9 cellular contexts compared by ENCODE assay signal in genomic region chr1:110630770-110631663, GRCh38. TPM values are rescaled to one million over a fixed set of nuclear protein-coding genes. Genes with fewer than 3 reads are reported as not detected.
A peak's percentile ranks its signal among the peaks of the same experiment; 100 is the strongest.
DNase-seq lines count a peak whose midpoint lies in the region; ATAC-seq and TF ChIP-seq lines count a peak whose summit lies in the region.
"Had no signal": no experiment of that assay in that cellular context is flagged by ENCODE, and none has a peak within 500 bp of the region (broad histone marks: within the 10 kb centered on the region; RNA-seq: fewer than 3 reads in every experiment).

No MANE protein-coding gene starts in this region.

- POLR2A ChIA-PET in IMR-90 (lab: Charles Lee; ENCODE audit: unreplicated experiment), result no interaction called here
- POLR2A ChIA-PET in OCI-LY7 (lab: Charles Lee), result interaction anchor here (0.7 to 1.3 kb wide), 6 partner anchors 15 to 155 kb away, joined by 3 to 6 read pairs (median 3); no protein-coding TSS in a partner anchor

- peak; percentile 65 for TF ChIP-seq RAD21 in IMR-90 (IDR thresholded peaks at IDR 0.05; ENCODE audit: low read length)

- no peak overlapping the region for H2BK120ac ChIP-seq in IMR-90 (ENCODE audit: low read depth, low read length)

- peaks cover 3% of the 10 kb centered on the region; the same call in 1 of the 2 replicates for H3K4me1 ChIP-seq in IMR-90 (ENCODE audit: control insufficient read depth, insufficient read depth, low read length)
- peaks cover 79% of the 10 kb centered on the region for H3K4me1 ChIP-seq in OCI-LY7 (ENCODE audit: insufficient read depth, low read length, poor library complexity, severe bottlenecking)
- peaks cover 0 to 13% of the 10 kb centered on the region in 2 experiments for H3K4me1 ChIP-seq in neutrophil (ENCODE audit: control insufficient read depth in 1 of 2, insufficient read depth in 1 of 2, low read depth in 1 of 2, low read length in 1 of 2)
- peaks cover 57% of the 10 kb centered on the region for H3K4me1 ChIP-seq in thymus (ENCODE audit: control insufficient read depth, insufficient read depth, low read length)

- BruUV-seq in IMR-90 (replicated peaks; lab: Mats Ljungman, UMichigan) (no TSS peak), OCI-LY7 (replicated peaks; lab: Mats Ljungman, UMichigan) (no TSS peak)

- no peaks in the 10 kb centered on the region for H3K79me1 ChIP-seq in IMR-90 (ENCODE audit: low read depth in 1 of 2, low read length in 2 of 2)

- H3K56ac ChIP-seq in IMR-90 (ENCODE audit: extremely low read depth, insufficient read depth, low read length), result no peak overlapping the region

- H2BK20ac ChIP-seq in IMR-90 (ENCODE audit: low read depth, low read length), result no peak overlapping the region

- no peak overlapping the region for H4K5ac ChIP-seq in IMR-90 (ENCODE audit: low read depth, low read length)

- H3K18ac ChIP-seq in IMR-90 (ENCODE audit: low read depth, low read length), result no peak overlapping the region

- H3K4ac ChIP-seq in IMR-90 (ENCODE audit: low read depth, low read length), result no peak overlapping the region

- H3K27ac ChIP-seq in IMR-90 (ENCODE audit: insufficient read depth, low read length) (no peak overlapping the region), OCI-LY7 (ENCODE audit: low read depth, low read length, poor library complexity, severe bottlenecking) (peak overlapping the region; percentile 86), neutrophil (no peak overlapping the region), thymus (ENCODE audit: low read depth) (peak overlapping the region; percentile 93)

- in situ Hi-C loops in IMR-90 (cut with MboI; ENCODE audit: low sequenced_read_pairs), result loop anchor here (5.0 kb wide), 1 partner anchor 136 kb away; no protein-coding TSS in a partner anchor

- ATAC-seq in GM21529 (IDR thresholded peaks at IDR 0.05; ENCODE audit: unreplicated experiment) (peak; percentile 57), IMR-90 (ENCODE audit: low read depth) (peak; percentile 96)

- no peak overlapping the region for H4K8ac ChIP-seq in IMR-90 (ENCODE audit: low read depth in 2 of 2, low read length in 2 of 2)

- H3K9me3 ChIP-seq in IMR-90 (ENCODE audit: control insufficient read depth, insufficient read depth, low read length), result no peaks in the 10 kb centered on the region
- no peaks in the 10 kb centered on the region for H3K9me3 ChIP-seq in OCI-LY7 (ENCODE audit: low read length)
- no peaks in the 10 kb centered on the region for H3K9me3 ChIP-seq in neutrophil
- no peaks in the 10 kb centered on the region for H3K9me3 ChIP-seq in thymus (ENCODE audit: control insufficient read depth)

- no peak overlapping the region for H4K91ac ChIP-seq in IMR-90 (ENCODE audit: insufficient read depth, low read depth, low read length)

- H2AK9ac ChIP-seq in IMR-90 (replicated peaks; ENCODE audit: low read depth, low read length, poor library complexity), result no peak overlapping the region

- H3K14ac ChIP-seq in IMR-90 (replicated peaks; ENCODE audit: low read depth, low read length), result no peak overlapping the region

- no peak overlapping the region for H3K4me2 ChIP-seq in IMR-90 (ENCODE audit: low read depth, low read length)
- peak overlapping the region; percentile 74 for H3K4me2 ChIP-seq in OCI-LY7 (ENCODE audit: low read length)

- intact Hi-C loops in IMR-90 (cut with micrococcal nuclease), result loop anchor here (1.0 kb wide), 2 partner anchors 135 to 152 kb away; no protein-coding TSS in a partner anchor
- intact Hi-C loops in OCI-LY7 (cut with micrococcal nuclease; ENCODE audit: unreplicated experiment), result loop anchor here (1.0 to 10.0 kb wide), 7 partner anchors 12 to 1124 kb away; partner anchors contain the start of gene DDX20

- H4K20me1 ChIP-seq in IMR-90 (ENCODE audit: insufficient read depth, low read length) (no peaks in the 10 kb centered on the region), OCI-LY7 (ENCODE audit: insufficient read depth, low read length) (no peaks in the 10 kb centered on the region)

- peaks cover 10% of the 10 kb centered on the region for H3K27me3 ChIP-seq in IMR-90 (ENCODE audit: control insufficient read depth, insufficient read depth, low read length)
- H3K27me3 ChIP-seq in neutrophil, result peaks cover 4% of the 10 kb centered on the region
- H3K27me3 ChIP-seq in thymus (ENCODE audit: control insufficient read depth, insufficient read depth), result no peaks in the 10 kb centered on the region

- H3K4me3 ChIP-seq in IMR-90 (ENCODE audit: insufficient read depth, low read depth, low read length) (no peak overlapping the region), OCI-LY7 (ENCODE audit: low read depth, low read length, poor library complexity, severe bottlenecking) (peak overlapping the region; percentile 32), neutrophil (ENCODE audit: low read depth in 1 of 2, low read length in 1 of 2) (no peak overlapping the region), thymus (ENCODE audit: low read length) (peak overlapping the region; percentile 47)

- H2AFZ ChIP-seq in IMR-90 (replicated peaks; ENCODE audit: low read length, poor library complexity), result peak overlapping the region; percentile 25
- peak overlapping the region; percentile 49; the same call in 1 of the 2 replicates for H2AFZ ChIP-seq in OCI-LY7 (ENCODE audit: low read length)

- no peak for TF ChIP-seq POLR2A in IMR-90 (IDR thresholded peaks at IDR 0.05; ENCODE audit: low read depth, low read length)

- no peak overlapping the region for H2BK15ac ChIP-seq in IMR-90 (ENCODE audit: low read depth, low read length)

- dilution Hi-C loops in IMR-90 (cut with HindIII; ENCODE audit: low sequenced_read_pairs, unreplicated experiment), result no loop called here

- TF ChIP-seq CTCF in IMR-90 (conservative IDR thresholded peaks at IDR 0.05; ENCODE audit: low read depth, low read length) (peak; percentile 72), OCI-LY7 (conservative IDR thresholded peaks at IDR 0.05; ENCODE audit: low read length) (peak; percentile 92), neutrophil (IDR thresholded peaks at IDR 0.05) (peak; percentile 59)

- H3K9ac ChIP-seq in IMR-90 (ENCODE audit: low read depth, low read length), result no peak overlapping the region

- H3K36me3 ChIP-seq in IMR-90 (ENCODE audit: control insufficient read depth, insufficient read depth, low read length) (no peaks in the 10 kb centered on the region), OCI-LY7 (ENCODE audit: insufficient read depth, low read length) (no peaks in the 10 kb centered on the region), neutrophil (no peaks in the 10 kb centered on the region), thymus (ENCODE audit: control insufficient read depth, insufficient read depth) (no peaks in the 10 kb centered on the region)

- no peaks in the 10 kb centered on the region for H3K9me2 ChIP-seq in OCI-LY7 (ENCODE audit: insufficient read depth, low read length)

- no peak overlapping the region for H3K23ac ChIP-seq in IMR-90 (ENCODE audit: low read depth, low read length)

- no peak overlapping the region for H2AK5ac ChIP-seq in IMR-90 (ENCODE audit: low read depth, low read length)

- H3K9me1 ChIP-seq in IMR-90 (ENCODE audit: insufficient read depth, low read length), result no peaks in the 10 kb centered on the region

- CTCF ChIA-PET in IMR-90 (lab: Yijun Ruan, JAX), result no interaction called here
- CTCF ChIA-PET in OCI-LY7 (lab: Charles Lee; ENCODE audit: unreplicated experiment), result interaction anchor here (1.3 to 1.5 kb wide), 3 partner anchors 8 to 134 kb away, joined by 3 to 4 read pairs (median 4); no protein-coding TSS in a partner anchor

- 79% methylated on average over 4 of the region's 13 CpGs; no CpG with 5 or more reads in 1 of the 2 experiments for whole genome bisulfite sequencing in IMR-90 (ENCODE audit: extremely low coverage in 2 of 2, insufficient read length in 1 of 2), 2 experiments
- 14% methylated on average over 13 of the region's 13 CpGs for WGBS in thymus

- peak; percentile 51 for DNase-seq in DMS53 treated with DMSO at 0.1 percent for 48 hours (lab: John Stamatoyannopoulos, UW; ENCODE audit: unreplicated experiment)
- DNase-seq in IMR-90, result peak; percentile 46
- peak; percentile 91 for DNase-seq in OCI-LY7 (ENCODE audit: low spot score)
- peak; percentile 76 for DNase-seq in activated T-cell treated with anti-CD3 and anti-CD28 coated beads for 48 hours (ENCODE audit: low read depth)
- peak; percentile 31 for DNase-seq in fibroblast of gingiva (ENCODE audit: low read depth)

- no peaks in the 10 kb centered on the region for H3K79me2 ChIP-seq in OCI-LY7 (ENCODE audit: insufficient read depth, low read depth, low read length)

- H2BK5ac ChIP-seq in IMR-90 (ENCODE audit: low read depth, low read length, poor library complexity, severe bottlenecking), result no peak overlapping the region

TF ChIP-seq in IMR-90, 13 proteins besides CTCF, POLR2A, EP300 and RAD21:
- TF ChIP-seq SMC3 (IDR thresholded peaks at IDR 0.05; ENCODE audit: low read depth, low read length) (peak; percentile 70), ELK1 (IDR thresholded peaks at IDR 0.05; ENCODE audit: borderline replicate concordance, low read depth, low read length) (no peak)

RNA-seq across cellular contexts. Expression of gene KCNA2, which starts 24.9 kb away (rescaled TPM):
- total RNA-seq in IMR-90 (2012; rRNA removed) (under 0.01 TPM in 1 of 2 replicates, not detected in the other), OCI-LY7 (2022) (1.5 and 2.3 TPM in 2 replicates)
- polyA plus RNA-seq in IMR-90 (2012; rRNA removed) (not detected in 2 replicates), thymus (0.50 TPM)
- polyA plus RNA-seq in IMR-90 (2012; cell fraction: cytosol; rRNA removed), result 0.01 and 0.13 TPM in 2 replicates
- polyA plus RNA-seq in IMR-90 (2012; cell fraction: nucleus; rRNA removed; ENCODE audit: low replicate concordance), result under 0.01 TPM in 1 of 2 replicates, not detected in the other
- total RNA-seq in OCI-LY7 (2014; rRNA removed; shearing (Covaris generic)), result 0.13 and 0.22 TPM in 2 replicates
- total RNA-seq: glomerular endothelial cell had no signal

RNA-seq across cellular contexts. Expression of gene KCNA3, which starts 43.7 kb away (rescaled TPM):
- total RNA-seq in IMR-90 (2012; rRNA removed) (under 0.01 TPM in 2 replicates), OCI-LY7 (2022) (43.6 and 54.5 TPM in 2 replicates)
- polyA plus RNA-seq in IMR-90 (2012; rRNA removed) (0.09 TPM in 1 of 2 replicates, not detected in the other), thymus (4.6 TPM)
- 0.01 and 0.04 TPM in 2 replicates for polyA plus RNA-seq in IMR-90 (2012; cell fraction: cytosol; rRNA removed)
- polyA plus RNA-seq in IMR-90 (2012; cell fraction: nucleus; rRNA removed; ENCODE audit: low replicate concordance), result 0.02 TPM in 1 of 2 replicates, not detected in the other
- 46.2 and 58.0 TPM in 2 replicates for total RNA-seq in OCI-LY7 (2014; rRNA removed; shearing (Covaris generic))
- total RNA-seq: glomerular endothelial cell had no signal

Comparison
In these comparisons a context has a peak if more than half of its experiments do, and no peak if none do; other contexts are left out.
1. DNase-seq: peak in every context shown above with its lines; median percentile 91 in OCI-LY7; 76 in activated T-cell treated with anti-CD3 and anti-CD28 coated beads for 48 hours; 51 in DMS53 treated with DMSO at 0.1 percent for 48 hours; 46 in IMR-90; 31 in fibroblast of gingiva.
2. H3K27ac ChIP-seq: peak in OCI-LY7 (single experiment) and thymus (single experiment); none in IMR-90 (single experiment) and neutrophil (single experiment).
3. H3K4me3 ChIP-seq: peak in OCI-LY7 (single experiment) and thymus (single experiment); none in IMR-90 (single experiment) and neutrophil (0 of 2).
4. RNA of gene KCNA3, which starts 43.7 kb away (total RNA-seq): 43.6 to 58.0 TPM in OCI-LY7; under 0.01 TPM in IMR-90; every median in the first group is over 10 times any median in the second.
5. Peak in every context shown above with its lines, with median percentiles within 50 percentile points of each other: CTCF ChIP-seq.